In genomic region chr4:155794589-155794988, GRCh38 we compare ENCODE assay signal across 7 cellular contexts. TPM values are rescaled to one million over a fixed set of nuclear protein-coding genes. Genes with fewer than 3 reads are reported as not detected.
"Had no signal": no experiment of that assay in that cellular context is flagged by ENCODE, and none has a peak within 500 bp of the region (broad histone marks: within the 10 kb centered on the region; RNA-seq: fewer than 3 reads in every experiment).

No MANE protein-coding gene starts in this region.

- H3K4me2 ChIP-seq: GM23338 had no signal

- FAIRE-seq: H1, H54, HTR-8/SVneo had no signal

- H2AFZ ChIP-seq: GM23338 had no signal

- DNase-seq: H9, HCEC 1CT had no signal

- ATAC-seq: GM23338 had no signal

- H3K4me3 ChIP-seq: GM23338 had no signal

RNA-seq across cellular contexts. Expression of gene GUCY1B1, which starts 35.8 kb away (rescaled TPM):
- total RNA-seq: HT-29 had no signal
